Comparison of ENCODE assay signal across 29 cellular contexts in the genomic region with DNA sequence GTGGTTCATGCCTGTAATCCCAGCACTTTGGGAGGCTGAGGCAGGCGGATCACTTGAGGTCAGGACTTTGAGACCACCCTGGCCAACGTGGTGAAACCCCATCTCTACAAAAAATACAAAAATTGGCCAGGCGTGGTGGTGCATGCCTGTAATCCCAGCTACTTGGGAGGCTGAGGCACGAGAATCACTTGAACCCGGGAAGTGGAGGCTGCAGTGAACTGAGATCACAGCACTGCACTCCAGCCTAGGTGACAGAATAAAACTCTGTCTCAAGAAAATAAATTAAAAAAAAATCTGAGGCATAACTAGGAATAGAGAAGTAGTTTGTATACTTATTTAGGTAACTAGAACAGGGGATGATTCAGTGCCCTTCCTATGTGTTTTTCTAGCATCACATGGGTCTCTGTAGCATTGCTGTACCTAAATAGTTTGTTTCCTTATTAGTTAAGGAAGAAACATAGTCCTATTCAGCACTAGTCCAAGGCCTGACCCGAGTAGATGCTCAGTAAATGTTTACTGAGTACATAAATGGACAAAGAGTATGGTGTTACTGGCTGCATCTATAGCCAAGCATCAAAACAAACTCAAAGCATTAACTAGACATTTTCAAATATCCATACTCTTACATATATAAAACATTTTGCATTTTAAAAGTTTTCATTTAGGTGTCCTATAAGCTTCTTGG.
"Had no signal": no experiment of that assay in that cellular context is flagged by ENCODE, and none has a peak within 500 bp of the region (broad histone marks: within the 10 kb centered on the region; RNA-seq: fewer than 3 reads in every experiment).

No MANE protein-coding gene starts in this region.

- H3K36me3 ChIP-seq: adrenal gland, gastroesophageal sphincter had no signal

- H3K27ac ChIP-seq: adrenal gland, body of pancreas, epithelial cell of prostate, esophagus squamous epithelium, gastroesophageal sphincter, VCaP had no signal

- ATAC-seq: activated CD8-positive, alpha-beta T cell treated with anti-CD3 and anti-CD28 coated beads for 36 hours; activated naive CD8-positive, alpha-beta T cell treated with anti-CD3 and anti-CD28 coated beads, Interleukin-2, amount 50 U/mL, for 24 hours; activated T-cell treated with anti-CD3 and anti-CD28 coated beads, Interleukin-2, amount 50 U/mL, for 4 hours; activated T-helper 17 cell treated with anti-CD3 and anti-CD28 coated beads, Interleukin-2, amount 50 U/mL, for 72 hours; body of pancreas; gastroesophageal sphincter; WTC11 had no signal

- H3K9me3 ChIP-seq: adrenal gland, body of pancreas, esophagus squamous epithelium, gastroesophageal sphincter had no signal

- FAIRE-seq: colon, endometrium, endothelial cell of umbilical vein had no signal

- H3K27me3 ChIP-seq: adrenal gland, body of pancreas, esophagus squamous epithelium, gastroesophageal sphincter had no signal

- H3K4me3 ChIP-seq: adrenal gland, body of pancreas, esophagus squamous epithelium, gastroesophageal sphincter had no signal

- DNase-seq: activated CD4-positive, alpha-beta T cell treated with anti-CD3 and anti-CD28 coated beads for 48 hours; activated CD4-positive, alpha-beta T cell treated with anti-CD3 and anti-CD28 coated beads, Interleukin-2, amount 50 U/mL, for 1 hour; activated CD4-positive, alpha-beta T cell treated with anti-CD3 and anti-CD28 coated beads, Interleukin-2, amount 50 U/mL, for 48 hours; activated CD8-positive, alpha-beta memory T cell treated with anti-CD3 and anti-CD28 coated beads for 24 hours; activated CD8-positive, alpha-beta T cell treated with anti-CD3 and anti-CD28 coated beads for 36 hours; activated effector memory CD4-positive, alpha-beta T cell treated with Interleukin-2 at 50 U/mL for 16 hours; activated gamma-delta T cell treated with Interleukin-2 at 50 U/mL for 16 hours; activated naive CD4-positive, alpha-beta T cell treated with anti-CD3 and anti-CD28 coated beads for 36 hours; activated naive CD8-positive, alpha-beta T cell treated with anti-CD3 and anti-CD28 coated beads for 36 hours; activated naive CD8-positive, alpha-beta T cell treated with anti-CD3 and anti-CD28 coated beads, Interleukin-2, amount 50 U/mL, for 24 hours; activated T-cell treated with anti-CD3 and anti-CD28 coated beads, Interleukin-2, amount 50 U/mL, for 4 hours; adrenal gland; amygdala; aorta; body of pancreas; caudate nucleus; cortex of kidney; effector CD8-positive, alpha-beta T cell; esophagus squamous epithelium; foreskin melanocyte; T-helper 2 cell had no signal
